In genomic region chr1:9001505-9002213, GRCh38 we compare ENCODE assay signal across 10 cellular contexts. TPM values are rescaled to one million over a fixed set of nuclear protein-coding genes. Genes with fewer than 3 reads are reported as not detected.
"Had no signal": no experiment of that assay in that cellular context is flagged by ENCODE, and none has a peak within 500 bp of the region (broad histone marks: within the 10 kb centered on the region; RNA-seq: fewer than 3 reads in every experiment).

No MANE protein-coding gene starts in this region.

RNA-seq across cellular contexts. Expression of gene SLC2A7, which starts 24.6 kb away (rescaled TPM):
- total RNA-seq: activated T-helper 1 cell treated with anti-CD3 and anti-CD28 coated beads, Interleukin-12 subunit alpha, Interleukin-12 subunit beta, Interleukin-2, Interleukin-4 antibody, amounts not matched to agents 30 ng/mL and 10 ng/mL and 1 ng/mL, durations not matched to agents 14 hours and 24 hours and 36 hours; cardiac muscle cell; cerebellum; lung; natural killer cell; ovary; pulmonary artery endothelial cell had no signal
- polyA plus RNA-seq: cardiac muscle cell, ovary had no signal

RNA-seq across cellular contexts. Expression of gene CA6, which starts 56.0 kb away (rescaled TPM):
- total RNA-seq: cardiac muscle cell, cerebellum, esophagus squamous epithelium, gastroesophageal sphincter, left lung, lung, natural killer cell, ovary, pulmonary artery endothelial cell had no signal
- polyA plus RNA-seq: cardiac muscle cell, ovary had no signal
